ENCODE assay signal across 22 cellular contexts in genomic region chr12:113456199-113456598, GRCh38. TPM values are rescaled to one million over a fixed set of nuclear protein-coding genes. Genes with fewer than 3 reads are reported as not detected.
"Had no signal": no experiment of that assay in that cellular context is flagged by ENCODE, and none has a peak within 500 bp of the region (broad histone marks: within the 10 kb centered on the region; RNA-seq: fewer than 3 reads in every experiment).

No MANE protein-coding gene starts in this region.

- ATAC-seq: activated CD8-positive, alpha-beta memory T cell treated with anti-CD3 and anti-CD28 coated beads, Interleukin-2, amount 10 ng/mL, durations not matched to agents 7 days and 5 days; activated T-cell treated with anti-CD3 and anti-CD28 coated beads, Interleukin-2, amount 50 U/mL, for 4 hours; WTC11 had no signal

- H3K9me3 Mint-ChIP-seq: activated CD4-positive, alpha-beta T cell treated with anti-CD3 and anti-CD28 coated beads, Interleukin-2, amount 10 ng/mL, durations not matched to agents 24 days and 14 days; activated naive CD4-positive, alpha-beta T cell treated with anti-CD3 and anti-CD28 coated beads for 36 hours; activated T-cell treated with anti-CD3 and anti-CD28 coated beads, Interleukin-2, amount 50 U/mL, for 4 hours; central memory CD8-positive, alpha-beta T cell; T-helper 1 cell treated with Interleukin-12 subunit alpha and Interleukin-12 subunit beta and Interleukin-4 antibody, amounts not matched to agents 30 μg/mL and 1 μg/mL, for 36 hours; WTC11 had no signal

- H3K4me1 Mint-ChIP-seq: activated CD4-positive, alpha-beta T cell treated with anti-CD3 and anti-CD28 coated beads, Interleukin-2, amount 10 ng/mL, durations not matched to agents 24 days and 14 days; central memory CD8-positive, alpha-beta T cell had no signal

- H3K4me3 Mint-ChIP-seq: activated CD4-positive, alpha-beta T cell treated with anti-CD3 and anti-CD28 coated beads, Interleukin-2, amount 10 ng/mL, durations not matched to agents 24 days and 14 days; activated CD8-positive, alpha-beta memory T cell treated with anti-CD3 and anti-CD28 coated beads, Interleukin-2, amount 10 ng/mL, durations not matched to agents 7 days and 5 days; activated naive CD4-positive, alpha-beta T cell treated with anti-CD3 and anti-CD28 coated beads for 36 hours; activated naive CD8-positive, alpha-beta T cell; activated T-cell treated with anti-CD3 and anti-CD28 coated beads, Interleukin-2, amount 50 U/mL, for 4 hours; brain; central memory CD8-positive, alpha-beta T cell; T-helper 1 cell treated with Interleukin-12 subunit alpha and Interleukin-12 subunit beta and Interleukin-4 antibody, amounts not matched to agents 30 μg/mL and 1 μg/mL, for 36 hours; WTC11 had no signal

- DNase-seq: activated CD4-positive, alpha-beta T cell treated with anti-CD3 and anti-CD28 coated beads, Interleukin-2, amount 10 ng/mL, durations not matched to agents 24 days and 14 days; activated CD4-positive, alpha-beta T cell treated with anti-CD3 and anti-CD28 coated beads, Interleukin-2, amount 50 U/mL, for 48 hours; activated CD4-positive, CD25-positive, alpha-beta regulatory T cell treated with anti-CD3 and anti-CD28 coated beads, Interleukin-2, amount 50 U/mL, for 72 hours; activated CD8-positive, alpha-beta memory T cell treated with anti-CD3 and anti-CD28 coated beads, Interleukin-2, amount 10 ng/mL, durations not matched to agents 7 days and 5 days; activated effector memory CD4-positive, alpha-beta T cell treated with anti-CD3 and anti-CD28 coated beads, Interleukin-2, amount 50 U/mL, for 16 hours; activated naive CD4-positive, alpha-beta T cell treated with anti-CD3 and anti-CD28 coated beads for 36 hours; activated T-cell treated with anti-CD3 and anti-CD28 coated beads, Interleukin-2, amount 50 U/mL, for 4 hours; amygdala; KG1; NCI-H1092; NCI-H1930; NCI-H2171; NCI-H226; NCI-H526 had no signal

- H3K27ac Mint-ChIP-seq: activated CD4-positive, alpha-beta T cell treated with anti-CD3 and anti-CD28 coated beads, Interleukin-2, amount 10 ng/mL, durations not matched to agents 24 days and 14 days; activated CD8-positive, alpha-beta memory T cell treated with anti-CD3 and anti-CD28 coated beads, Interleukin-2, amount 10 ng/mL, durations not matched to agents 7 days and 5 days; activated naive CD4-positive, alpha-beta T cell treated with anti-CD3 and anti-CD28 coated beads for 36 hours; activated naive CD8-positive, alpha-beta T cell; brain; T-helper 1 cell treated with Interleukin-12 subunit alpha and Interleukin-12 subunit beta and Interleukin-4 antibody, amounts not matched to agents 30 μg/mL and 1 μg/mL, for 36 hours; WTC11 had no signal

- H3K36me3 Mint-ChIP-seq: activated CD8-positive, alpha-beta memory T cell treated with anti-CD3 and anti-CD28 coated beads, Interleukin-2, amount 10 ng/mL, durations not matched to agents 7 days and 5 days; activated naive CD8-positive, alpha-beta T cell; brain; WTC11 had no signal

RNA-seq across cellular contexts. Expression of gene LHX5, which starts 15.5 kb away (rescaled TPM):
- total RNA-seq: activated CD4-positive, alpha-beta T cell treated with anti-CD3 and anti-CD28 coated beads, Interleukin-2, amount 10 ng/mL, durations not matched to agents 24 days and 14 days; activated CD8-positive, alpha-beta memory T cell treated with anti-CD3 and anti-CD28 coated beads, Interleukin-2, amount 10 ng/mL, durations not matched to agents 7 days and 5 days; activated naive CD4-positive, alpha-beta T cell treated with anti-CD3 and anti-CD28 coated beads for 36 hours; activated T-cell treated with anti-CD3 and anti-CD28 coated beads, Interleukin-2, amount 50 U/mL, for 4 hours; LHCN-M2 had no signal

RNA-seq across cellular contexts. Expression of gene SDSL, which starts 34.0 kb away (rescaled TPM):
- total RNA-seq: activated naive CD4-positive, alpha-beta T cell treated with anti-CD3 and anti-CD28 coated beads for 36 hours had no signal

RNA-seq across cellular contexts. Expression of gene SDS, which starts 52.5 kb away (rescaled TPM):
- total RNA-seq: activated CD4-positive, alpha-beta T cell treated with anti-CD3 and anti-CD28 coated beads, Interleukin-2, amount 10 ng/mL, durations not matched to agents 24 days and 14 days; activated CD8-positive, alpha-beta memory T cell treated with anti-CD3 and anti-CD28 coated beads, Interleukin-2, amount 10 ng/mL, durations not matched to agents 7 days and 5 days; activated naive CD4-positive, alpha-beta T cell treated with anti-CD3 and anti-CD28 coated beads for 36 hours; astrocyte; LHCN-M2; SK-MEL-5 had no signal
